In genomic region chr10:71266147-71266917, GRCh38 we compare ENCODE assay signal across 10 cellular contexts. TPM values are rescaled to one million over a fixed set of nuclear protein-coding genes. Genes with fewer than 3 reads are reported as not detected.
DNase-seq lines count a peak whose midpoint lies in the region; ATAC-seq, FAIRE-seq and TF ChIP-seq lines count a peak whose summit lies in the region.
"Had no signal": no experiment of that assay in that cellular context is flagged by ENCODE, and none has a peak within 500 bp of the region (broad histone marks: within the 10 kb centered on the region; RNA-seq: fewer than 3 reads in every experiment).

No MANE protein-coding gene starts in this region.

- DNase-seq in NCI-H1436 treated with DMSO at 0.1 percent for 48 hours (lab: John Stamatoyannopoulos, UW) (peak; percentile 68), dedifferentiated amniotic fluid mesenchymal stem cell (ENCODE audit: extremely low spot score) (peak; percentile 60), mucosa of descending colon (peak in 1 of 3 donors; percentile 55), MV-4-11 (lab: John Stamatoyannopoulos, UW) (no peak), GM12892 (ENCODE audit: insufficient read length) (no peak)
- DNase-seq: naive thymus-derived CD4-positive, alpha-beta T cell had no signal

- peak overlapping the region; percentile 73 for H3K9ac ChIP-seq in BLaER1

- H3K9me3 ChIP-seq in BLaER1 = no peaks in the 10 kb centered on the region
- no peaks in the 10 kb centered on the region for H3K9me3 ChIP-seq in mucosa of descending colon
- H3K9me3 ChIP-seq: breast epithelium had no signal

- TF ChIP-seq POLR2A in GM12892 (IDR thresholded peaks at IDR 0.05; ENCODE audit: low read depth, low read length) = no peak

- peak; percentile 36 for ATAC-seq in mucosa of descending colon
- no peak for ATAC-seq in HG03095 (IDR thresholded peaks at IDR 0.05; ENCODE audit: unreplicated experiment)
- no peak for ATAC-seq in GM18861 (IDR thresholded peaks at IDR 0.05; ENCODE audit: unreplicated experiment)
- ATAC-seq: naive thymus-derived CD4-positive, alpha-beta T cell had no signal

- no peak for TF ChIP-seq CTCF in mucosa of descending colon (IDR thresholded peaks at IDR 0.05)

- H3K4me2 ChIP-seq in BLaER1 = peak overlapping the region; percentile 82

- peak overlapping the region; percentile 80 for H3K27ac ChIP-seq in BLaER1
- H3K27ac ChIP-seq: breast epithelium had no signal

- H3K27me3 ChIP-seq in BLaER1 = no peaks in the 10 kb centered on the region
- H3K27me3 ChIP-seq: breast epithelium had no signal

- intact Hi-C loops in mucosa of descending colon (cut with DNase I, micrococcal nuclease) = no loop called here

- H3K36me3 ChIP-seq in BLaER1 (no peaks in the 10 kb centered on the region), mucosa of descending colon (ENCODE audit: low read depth) (no peaks in the 10 kb centered on the region)
- H3K36me3 ChIP-seq: breast epithelium had no signal

- H4K20me1 ChIP-seq in BLaER1 = no peaks in the 10 kb centered on the region

- no peak for FAIRE-seq in GM12892 (lab: Jason Lieb, UNC)

- H3K4me1 ChIP-seq in BLaER1 (peaks cover 82% of the 10 kb centered on the region), mucosa of descending colon (ENCODE audit: low read depth) (peaks cover 21% of the 10 kb centered on the region)

- no peak overlapping the region for H3K4me3 ChIP-seq in BLaER1
- H3K4me3 ChIP-seq in mucosa of descending colon = no peak overlapping the region
- H3K4me3 ChIP-seq: breast epithelium had no signal

RNA-seq across cellular contexts. Expression of gene SLC29A3, which starts 52.7 kb away (rescaled TPM):
- 1 to 10 TPM; 6.0 to 6.4 (median 6.3) TPM for total RNA-seq in mucosa of descending colon
- polyA plus RNA-seq in GM12892 (2012; ENCODE audit: missing spikeins) = 1.3 TPM

RNA-seq across cellular contexts. Expression of gene UNC5B, which starts 54.0 kb away (rescaled TPM):
- 10 to 100 TPM; 11.0 to 17.4 (median 11.4) TPM for total RNA-seq in mucosa of descending colon
- not detected for polyA plus RNA-seq in GM12892 (2012; ENCODE audit: missing spikeins)
- polyA plus RNA-seq: naive thymus-derived CD4-positive, alpha-beta T cell had no signal

Comparison
In these comparisons a context has a peak if more than half of its experiments do, and no peak if none do; other contexts are left out.
1. DNase-seq: peak in NCI-H1436 treated with DMSO at 0.1 percent for 48 hours (single experiment) and dedifferentiated amniotic fluid mesenchymal stem cell (single experiment); none in MV-4-11 (single experiment) and GM12892 (single experiment).